Comparison of ENCODE assay signal across 1 cellular context in genomic region chr7:116166167-116166566, GRCh38.
TF ChIP-seq lines count a peak whose summit lies in the region.

No MANE protein-coding gene starts in this region.

TF ChIP-seq in H1, 55 proteins besides CTCF, POLR2A, EP300 and RAD21:
- TF ChIP-seq RXRA (IDR thresholded peaks at IDR 0.05; ENCODE audit: insufficient read depth, low read depth, low read length) (no peak), TBP (IDR thresholded peaks at IDR 0.05; ENCODE audit: low read depth, low read length) (no peak), ASH2L (IDR thresholded peaks at IDR 0.05; ENCODE audit: low read length) (no peak), ZNF274 (IDR thresholded peaks at IDR 0.05; ENCODE audit: borderline replicate concordance, extremely low read depth, low read length) (no peak), JUND (IDR thresholded peaks at IDR 0.05; ENCODE audit: low read length) (no peak), BCL11A (IDR thresholded peaks at IDR 0.05; ENCODE audit: low read depth in 2 of 2, low read length in 2 of 2) (no peak), CTBP2 (IDR thresholded peaks at IDR 0.05; ENCODE audit: borderline replicate concordance, insufficient read depth, insufficient read length, low read length) (no peak), CBX5 (IDR thresholded peaks at IDR 0.05; ENCODE audit: low read depth, low read length) (no peak), SIN3A (conservative IDR thresholded peaks at IDR 0.05 in 1 of 2, IDR thresholded peaks at IDR 0.05 in 1 of 2; ENCODE audit: low read depth in 1 of 2, low read length in 2 of 2) (no peak), SP2 (IDR thresholded peaks at IDR 0.05; ENCODE audit: low read length) (no peak), SAP30 (IDR thresholded peaks at IDR 0.05; ENCODE audit: insufficient read depth, insufficient replicate concordance, low read length) (no peak), CHD7 (IDR thresholded peaks at IDR 0.05; ENCODE audit: insufficient replicate concordance, low read length) (no peak), HDAC2 (IDR thresholded peaks at IDR 0.05; ENCODE audit: borderline replicate concordance in 1 of 2, low read depth in 2 of 2, low read length in 2 of 2) (no peak)
